ENCODE assay signal across 8 cellular contexts in the genomic region with DNA sequence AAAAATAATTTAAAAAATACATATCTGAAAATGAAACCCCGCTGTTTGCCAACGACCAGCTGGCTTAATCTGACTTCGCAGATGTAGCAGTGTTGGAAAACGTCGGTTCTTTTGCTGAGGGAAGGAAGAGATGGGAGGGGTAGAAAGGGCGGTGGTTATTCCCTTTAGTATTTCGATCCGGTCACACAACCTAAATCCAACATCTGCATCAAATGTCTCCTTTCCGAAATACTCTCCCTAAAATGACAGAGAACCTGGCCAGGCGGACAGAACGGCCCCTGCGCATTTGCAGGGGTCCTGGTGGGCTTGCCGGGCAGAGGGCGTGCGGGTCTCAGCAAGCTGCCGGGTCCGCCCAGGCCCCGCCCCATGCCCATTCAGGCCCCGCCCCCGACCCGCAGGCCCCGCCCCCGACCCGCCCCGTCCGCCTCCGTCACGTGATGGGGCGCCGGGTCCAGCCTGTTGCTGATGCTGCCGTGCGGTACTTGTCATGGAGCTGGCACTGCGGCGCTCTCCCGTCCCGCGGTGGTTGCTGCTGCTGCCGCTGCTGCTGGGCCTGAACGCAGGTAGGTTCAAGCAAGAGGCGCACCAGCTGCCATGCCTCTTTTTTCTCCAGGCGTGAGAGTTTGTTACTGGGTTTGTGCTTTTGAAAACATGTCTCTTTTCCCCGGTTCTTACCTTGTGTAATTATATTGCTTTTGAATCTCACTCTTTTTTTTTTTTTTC. TPM values are rescaled to one million over a fixed set of nuclear protein-coding genes. Genes with fewer than 3 reads are reported as not detected.
DNase-seq lines count a peak whose midpoint lies in the region; ATAC-seq and TF ChIP-seq lines count a peak whose summit lies in the region.

A gene with protein sequence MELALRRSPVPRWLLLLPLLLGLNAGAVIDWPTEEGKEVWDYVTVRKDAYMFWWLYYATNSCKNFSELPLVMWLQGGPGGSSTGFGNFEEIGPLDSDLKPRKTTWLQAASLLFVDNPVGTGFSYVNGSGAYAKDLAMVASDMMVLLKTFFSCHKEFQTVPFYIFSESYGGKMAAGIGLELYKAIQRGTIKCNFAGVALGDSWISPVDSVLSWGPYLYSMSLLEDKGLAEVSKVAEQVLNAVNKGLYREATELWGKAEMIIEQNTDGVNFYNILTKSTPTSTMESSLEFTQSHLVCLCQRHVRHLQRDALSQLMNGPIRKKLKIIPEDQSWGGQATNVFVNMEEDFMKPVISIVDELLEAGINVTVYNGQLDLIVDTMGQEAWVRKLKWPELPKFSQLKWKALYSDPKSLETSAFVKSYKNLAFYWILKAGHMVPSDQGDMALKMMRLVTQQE (plus strand): TSS at position 459 of the 723 bp plus-strand sequence. CDS start 29 bp downstream, at position 488.

- H3K27me3 ChIP-seq in Panc1 (ENCODE audit: control insufficient read depth, insufficient read depth, low read length), result no peaks in the 10 kb centered on the region
- no peaks in the 10 kb centered on the region for H3K27me3 ChIP-seq in naive thymus-derived CD4-positive, alpha-beta T cell (ENCODE audit: control insufficient read depth in 2 of 2, insufficient read depth in 2 of 2, low read length in 2 of 2)

- H3K4me3 Mint-ChIP-seq in Calu3 (ENCODE audit: low read depth, unreplicated experiment) (peak within 1 kb of the TSS; percentile 73), IgD-negative memory B cell (peak within 1 kb of the TSS; percentile 94 to 98 (median 97))
- H3K4me3 Mint-ChIP-seq in activated T-cell treated with anti-CD3 and anti-CD28 coated beads, Interleukin-2, amount 50 U/mL, for 72 hours, result peak within 1 kb of the TSS; percentile 94 to 96
- H3K4me3 Mint-ChIP-seq in naive thymus-derived CD4-positive, alpha-beta T cell, result peak within 1 kb of the TSS; percentile 85 to 96 (median 93)
- H3K4me3 Mint-ChIP-seq in stimulated activated memory B cell treated with anti-CD40 and anti-IgM and Interleukin-4, amounts not matched to agents 10 μg/mL and 1 μg/mL and 100 μg/mL, for 72 hours, result peak within 1 kb of the TSS; percentile 89

- CTCF ChIA-PET in Calu3 (lab: Charles Lee) (interaction anchor here (0.7 kb wide), 3 partner anchors 9 to 279 kb away, joined by 4 to 6 read pairs (median 5); no protein-coding TSS in a partner anchor), Panc1 (lab: Charles Lee) (interaction anchor here (1.1 kb wide), 2 partner anchors 17 to 76 kb away, joined by 3 to 4 read pairs; a partner anchor contains a TSS)
- CTCF ChIA-PET in naive thymus-derived CD4-positive, alpha-beta T cell (lab: Charles Lee), result interaction anchor here (1.1 kb wide), 1 partner anchor 10 kb away, joined by 3 read pairs; no protein-coding TSS in a partner anchor

- H3K27ac Mint-ChIP-seq in Calu3 (ENCODE audit: unreplicated experiment) (peak within 1 kb of the TSS; percentile 53), IgD-negative memory B cell (peak within 1 kb of the TSS; percentile 36 to 93 (median 90))
- H3K27ac Mint-ChIP-seq in activated T-cell treated with anti-CD3 and anti-CD28 coated beads, Interleukin-2, amount 50 U/mL, for 72 hours, result peak within 1 kb of the TSS; percentile 74
- peak within 1 kb of the TSS; percentile 70 to 98 (median 86) for H3K27ac Mint-ChIP-seq in naive thymus-derived CD4-positive, alpha-beta T cell
- peak within 1 kb of the TSS; percentile 92 for H3K27ac Mint-ChIP-seq in stimulated activated memory B cell treated with anti-CD40 and anti-IgM and Interleukin-4, amounts not matched to agents 10 μg/mL and 1 μg/mL and 100 μg/mL, for 72 hours

- DNase-seq in Calu3, result peak; percentile 66
- DNase-seq in Panc1 (ENCODE audit: low read depth, low spot score), result peak; percentile 12
- peak; percentile 82 to 86 for DNase-seq in activated T-cell treated with anti-CD3 and anti-CD28 coated beads, Interleukin-2, amount 50 U/mL, for 72 hours
- peak; percentile 73 for DNase-seq in fibroblast of gingiva (ENCODE audit: low read depth)
- DNase-seq in naive thymus-derived CD4-positive, alpha-beta T cell, result peak; percentile 65 to 82 (median 76)

- H3K4me1 Mint-ChIP-seq in Calu3 (ENCODE audit: low read depth, unreplicated experiment) (peaks cover 15% of the 10 kb centered on the region), IgD-negative memory B cell (peaks cover 12 to 20% (median 15%) of the 10 kb centered on the region in 3 donors)
- peaks cover 21% of the 10 kb centered on the region for H3K4me1 Mint-ChIP-seq in activated T-cell treated with anti-CD3 and anti-CD28 coated beads, Interleukin-2, amount 50 U/mL, for 72 hours (ENCODE audit: low read depth)
- H3K4me1 Mint-ChIP-seq in naive thymus-derived CD4-positive, alpha-beta T cell, result peaks cover 11 to 33% (median 24%) of the 10 kb centered on the region in 7 donors
- peaks cover 38% of the 10 kb centered on the region for H3K4me1 Mint-ChIP-seq in stimulated activated memory B cell treated with anti-CD40 and anti-IgM and Interleukin-4, amounts not matched to agents 10 μg/mL and 1 μg/mL and 100 μg/mL, for 72 hours

- H3K27ac ChIP-seq in Panc1 (ENCODE audit: low read length), result peak within 1 kb of the TSS; percentile 74
- H3K27ac ChIP-seq in naive thymus-derived CD4-positive, alpha-beta T cell (ENCODE audit: low read depth, low read length), result peak within 1 kb of the TSS; percentile 63

- in situ Hi-C loops in Panc1 (cut with HindIII; ENCODE audit: low pct_unique_long_range_greater_than_20kb, low sequenced_read_pairs), result no loop called here

- H3K4me3 ChIP-seq in Panc1 (ENCODE audit: low read depth in 2 of 2, low read length in 2 of 2), result peak within 1 kb of the TSS; percentile 67 to 88
- H3K4me3 ChIP-seq in naive thymus-derived CD4-positive, alpha-beta T cell (ENCODE audit: low read length), result peak within 1 kb of the TSS; percentile 92

- intact Hi-C loops in Calu3 (cut with micrococcal nuclease; ENCODE audit: unreplicated experiment), result no loop called here
- intact Hi-C loops in Panc1 (cut with micrococcal nuclease; ENCODE audit: unreplicated experiment), result no loop called here
- intact Hi-C loops in naive thymus-derived CD4-positive, alpha-beta T cell (cut with micrococcal nuclease), result loop anchor here (1.0 to 5.0 kb wide), 8 partner anchors 17 to 1029 kb away; a partner anchor contains a TSS

- no peaks in the 10 kb centered on the region for H3K27me3 Mint-ChIP-seq in Calu3 (ENCODE audit: unreplicated experiment)
- H3K27me3 Mint-ChIP-seq in IgD-negative memory B cell, result peaks cover 1% of the 10 kb centered on the region
- H3K27me3 Mint-ChIP-seq in activated T-cell treated with anti-CD3 and anti-CD28 coated beads, Interleukin-2, amount 50 U/mL, for 72 hours (ENCODE audit: low read depth), result peaks cover 7% of the 10 kb centered on the region
- H3K27me3 Mint-ChIP-seq in naive thymus-derived CD4-positive, alpha-beta T cell, result peaks cover 0 to 32% (median 0%) of the 10 kb centered on the region in 5 donors
- H3K27me3 Mint-ChIP-seq in stimulated activated memory B cell treated with anti-CD40 and anti-IgM and Interleukin-4, amounts not matched to agents 10 μg/mL and 1 μg/mL and 100 μg/mL, for 72 hours, result no peaks in the 10 kb centered on the region

- H3K4me1 ChIP-seq in Panc1 (ENCODE audit: control insufficient read depth, insufficient read depth, low read length), result peaks cover 11% of the 10 kb centered on the region
- peaks cover 10 to 12% of the 10 kb centered on the region in 2 donors for H3K4me1 ChIP-seq in naive thymus-derived CD4-positive, alpha-beta T cell (ENCODE audit: control insufficient read depth in 2 of 2, insufficient read depth in 2 of 2, low read length in 2 of 2)

- ATAC-seq in GM21526 (IDR thresholded peaks at IDR 0.05; ENCODE audit: low FRiP score, unreplicated experiment) (peak; percentile 64), Panc1 (peak; percentile 96)
- peak; percentile 96 to 97 for ATAC-seq in activated T-cell treated with anti-CD3 and anti-CD28 coated beads, Interleukin-2, amount 50 U/mL, for 72 hours (replicated peaks in 1 of 2)
- peak; percentile 99 for ATAC-seq in naive thymus-derived CD4-positive, alpha-beta T cell
- ATAC-seq in stimulated activated memory B cell treated with anti-CD40 and anti-IgM and Interleukin-4, amounts not matched to agents 10 μg/mL and 1 μg/mL and 100 μg/mL, for 72 hours, result peak; percentile 95

- TF ChIP-seq CTCF in Calu3 (IDR thresholded peaks at IDR 0.05; ENCODE audit: unreplicated experiment), result no peak
- no peak for TF ChIP-seq CTCF in Panc1 (IDR thresholded peaks at IDR 0.05)

- BruUV-seq in Calu3 (replicated peaks; lab: Mats Ljungman, UMichigan) (no TSS peak), Panc1 (replicated peaks; lab: Mats Ljungman, UMichigan) (no TSS peak)

- POLR2A ChIA-PET in Panc1 (lab: Charles Lee), result interaction anchor here (0.6 to 1.5 kb wide), 4 partner anchors 10 to 520 kb away, joined by 3 to 6 read pairs (median 5); no protein-coding TSS in a partner anchor
- POLR2A ChIA-PET in naive thymus-derived CD4-positive, alpha-beta T cell (lab: Charles Lee), result interaction anchor here (0.6 to 2.6 kb wide), 9 partner anchors 10 to 384 kb away, joined by 3 to 11 read pairs (median 4); a partner anchor contains a TSS

- H3K36me3 ChIP-seq in Panc1 (ENCODE audit: control insufficient read depth, insufficient read depth, low read length), result peaks cover 3% of the 10 kb centered on the region; the same call in 1 of the 2 replicates
- H3K36me3 ChIP-seq in naive thymus-derived CD4-positive, alpha-beta T cell (ENCODE audit: control insufficient read depth in 2 of 3, insufficient read depth in 3 of 3, low read length in 3 of 3), result peaks cover 0 to 3% (median 0%) of the 10 kb centered on the region in 3 experiments

- H3K36me3 Mint-ChIP-seq in Calu3 (ENCODE audit: insufficient read depth, unreplicated experiment) (peaks cover 10% of the 10 kb centered on the region), IgD-negative memory B cell (peaks cover 3% of the 10 kb centered on the region)
- H3K36me3 Mint-ChIP-seq in activated T-cell treated with anti-CD3 and anti-CD28 coated beads, Interleukin-2, amount 50 U/mL, for 72 hours (ENCODE audit: insufficient read depth in 2 of 2), result no peaks in the 10 kb centered on the region
- no peaks in the 10 kb centered on the region for H3K36me3 Mint-ChIP-seq in naive thymus-derived CD4-positive, alpha-beta T cell
- peaks cover 12% of the 10 kb centered on the region for H3K36me3 Mint-ChIP-seq in stimulated activated memory B cell treated with anti-CD40 and anti-IgM and Interleukin-4, amounts not matched to agents 10 μg/mL and 1 μg/mL and 100 μg/mL, for 72 hours

- no peaks in the 10 kb centered on the region for H3K9me3 ChIP-seq in Panc1 (ENCODE audit: control insufficient read depth, insufficient read depth, low read depth, low read length)
- no peaks in the 10 kb centered on the region for H3K9me3 ChIP-seq in naive thymus-derived CD4-positive, alpha-beta T cell (ENCODE audit: control insufficient read depth in 2 of 3, low read length in 3 of 3)

- no peaks in the 10 kb centered on the region for H3K9me3 Mint-ChIP-seq in Calu3 (ENCODE audit: low read depth, unreplicated experiment)
- H3K9me3 Mint-ChIP-seq in IgD-negative memory B cell, result no peaks in the 10 kb centered on the region
- no peaks in the 10 kb centered on the region for H3K9me3 Mint-ChIP-seq in activated T-cell treated with anti-CD3 and anti-CD28 coated beads, Interleukin-2, amount 50 U/mL, for 72 hours
- no peaks in the 10 kb centered on the region for H3K9me3 Mint-ChIP-seq in naive thymus-derived CD4-positive, alpha-beta T cell
- no peaks in the 10 kb centered on the region for H3K9me3 Mint-ChIP-seq in stimulated activated memory B cell treated with anti-CD40 and anti-IgM and Interleukin-4, amounts not matched to agents 10 μg/mL and 1 μg/mL and 100 μg/mL, for 72 hours

RNA-seq across cellular contexts. Expression of the gene that starts here (rescaled TPM):
- 17.6 and 20.2 TPM in 2 replicates for total RNA-seq in Calu3 (2022)
- 131 TPM for polyA plus RNA-seq in IgD-negative memory B cell
- 50.7 TPM for total RNA-seq in Panc1 (2021; ENCODE audit: unreplicated experiment)
- polyA plus RNA-seq in Panc1 (2012; ENCODE audit: insufficient read length), result 47.2 TPM
- 10 to 100 TPM; 28.0 to 34.7 TPM for total RNA-seq in activated T-cell treated with anti-CD3 and anti-CD28 coated beads, Interleukin-2, amount 50 U/mL, for 72 hours
- 10 to 100 TPM in 4 of 5 experiments, 1 to 10 TPM in 1; 8.4 to 81.6 (median 27.1) TPM for total RNA-seq in naive thymus-derived CD4-positive, alpha-beta T cell
- 10 to 100 TPM; 28.9 to 33.7 TPM for polyA plus RNA-seq in naive thymus-derived CD4-positive, alpha-beta T cell

Comparison
In these comparisons a context has a peak if more than half of its experiments do, and no peak if none do; other contexts are left out.
1. Peak in every context shown above with its lines: DNase-seq, ATAC-seq, H3K4me3 ChIP-seq and H3K27ac ChIP-seq.
2. DNase-seq: peak in every context shown above with its lines; median percentile 84 in activated T-cell treated with anti-CD3 and anti-CD28 coated beads, Interleukin-2, amount 50 U/mL, for 72 hours; 76 in naive thymus-derived CD4-positive, alpha-beta T cell; 73 in fibroblast of gingiva; 66 in Calu3; 12 in Panc1.
3. intact Hi-C loops: an anchor here in naive thymus-derived CD4-positive, alpha-beta T cell (1.0 to 5.0 kb wide); none called in Calu3 and Panc1.